In genomic region chr19:46990998-46991676, GRCh38 we compare ENCODE assay signal across 1 cellular context.
A peak's percentile ranks its signal among the peaks of the same experiment; 100 is the strongest.
TF ChIP-seq lines count a peak whose summit lies in the region.

No MANE protein-coding gene starts in this region.

TF ChIP-seq in HepG2, 621 proteins besides CTCF, POLR2A, EP300 and RAD21 (continues in another document):
- no peak for TF ChIP-seq MXD1 (CRISPR knock-in tag; IDR thresholded peaks at IDR 0.05)
- no peak for TF ChIP-seq ZFYVE20 (CRISPR knock-in tag; IDR thresholded peaks at IDR 0.05; ENCODE audit: borderline replicate concordance, low read depth)
- TF ChIP-seq ZNF563 (CRISPR knock-in tag; IDR thresholded peaks at IDR 0.05), result no peak
- no peak for TF ChIP-seq KLF11 (CRISPR knock-in tag; IDR thresholded peaks at IDR 0.05)
- no peak for TF ChIP-seq HNRNPLL (IDR thresholded peaks at IDR 0.05; ENCODE audit: low read depth, low read length, poor library complexity, severe bottlenecking)
- TF ChIP-seq CAMTA2 (CRISPR knock-in tag; IDR thresholded peaks at IDR 0.05; ENCODE audit: borderline replicate concordance), result no peak
- TF ChIP-seq RNF219 (CRISPR knock-in tag; IDR thresholded peaks at IDR 0.05), result no peak
- TF ChIP-seq POGZ (CRISPR knock-in tag; IDR thresholded peaks at IDR 0.05), result no peak
- no peak for TF ChIP-seq ZNF589 (CRISPR knock-in tag; conservative IDR thresholded peaks at IDR 0.05)
- TF ChIP-seq NCOA5 (CRISPR knock-in tag; IDR thresholded peaks at IDR 0.05), result no peak
- TF ChIP-seq DNMT3B (CRISPR knock-in tag; conservative IDR thresholded peaks at IDR 0.05), result 0 out of 2 replicates have a peak, but pooled peaks have one; percentile 43
- no peak for TF ChIP-seq ZHX1 (CRISPR knock-in tag; IDR thresholded peaks at IDR 0.05; ENCODE audit: low read depth)
- TF ChIP-seq ZNF788 (CRISPR knock-in tag; IDR thresholded peaks at IDR 0.05; ENCODE audit: borderline replicate concordance), result no peak; the same call in 1 of the 2 replicates
- TF ChIP-seq GABPA (IDR thresholded peaks at IDR 0.05; ENCODE audit: low read depth, low read length), result no peak
- no peak; the same call in 1 of the 2 replicates for TF ChIP-seq GABPA (CRISPR knock-in tag; IDR thresholded peaks at IDR 0.05; ENCODE audit: low read depth)
- no peak for TF ChIP-seq ZFX (CRISPR knock-in tag; IDR thresholded peaks at IDR 0.05; ENCODE audit: low read depth)
- peak; percentile 49; the same call in 1 of the 2 replicates for TF ChIP-seq ARID5B (CRISPR knock-in tag; IDR thresholded peaks at IDR 0.05)
- no peak for TF ChIP-seq FOXP1 (IDR thresholded peaks at IDR 0.05)
- no peak for TF ChIP-seq FOXP1 (CRISPR knock-in tag; IDR thresholded peaks at IDR 0.05)
- TF ChIP-seq SOX6 (IDR thresholded peaks at IDR 0.05), result no peak
- TF ChIP-seq SOX6 (CRISPR knock-in tag; IDR thresholded peaks at IDR 0.05), result peak; percentile 58; the same call in 1 of the 2 replicates
- 0 out of 2 replicates have a peak, but pooled peaks have one; percentile 30 for TF ChIP-seq ZBTB4 (CRISPR knock-in tag; IDR thresholded peaks at IDR 0.05; ENCODE audit: borderline replicate concordance)
- TF ChIP-seq ZSCAN31 (CRISPR knock-in tag; IDR thresholded peaks at IDR 0.05; ENCODE audit: low read depth), result no peak
- TF ChIP-seq ZNF318 (CRISPR knock-in tag; IDR thresholded peaks at IDR 0.05), result no peak
- TF ChIP-seq NFAT5 (CRISPR knock-in tag; IDR thresholded peaks at IDR 0.05), result no peak
- no peak for TF ChIP-seq MAX (IDR thresholded peaks at IDR 0.05)
